ENCODE assay signal across 13 cellular contexts in genomic region chr5:97100486-97100885, GRCh38.
DNase-seq lines count a peak whose midpoint lies in the region; TF ChIP-seq lines count a peak whose summit lies in the region.
"Had no signal": no experiment of that assay in that cellular context is flagged by ENCODE, and none has a peak within 500 bp of the region (broad histone marks: within the 10 kb centered on the region; RNA-seq: fewer than 3 reads in every experiment).

No MANE protein-coding gene starts in this region.

- no peaks in the 10 kb centered on the region for H3K9me3 Mint-ChIP-seq in nephron progenitor cell

- H3K27me3 Mint-ChIP-seq in nephron progenitor cell (ENCODE audit: low read depth, poor library complexity) = peaks cover 2% of the 10 kb centered on the region

- H3K27ac Mint-ChIP-seq in nephron progenitor cell = no peak overlapping the region

- no peak for TF ChIP-seq CTCF in cardiac fibroblast (IDR thresholded peaks at IDR 0.05; ENCODE audit: low read depth, low read length)
- no peak for TF ChIP-seq CTCF in nephron progenitor cell (IDR thresholded peaks at IDR 0.05)

- H3K4me3 ChIP-seq in cardiac fibroblast (replicated peaks in 1 of 2; ENCODE audit: low read depth in 2 of 2, low read length in 2 of 2) = no peak overlapping the region
- H3K4me3 ChIP-seq: BLaER1 treated with 17β-estradiol and CSF1 and Interleukin-3, amounts not matched to agents 10 nM and 100 nM; GM12878 had no signal

- H3K4me3 Mint-ChIP-seq in nephron progenitor cell = no peak overlapping the region

- peaks cover 14% of the 10 kb centered on the region for H3K36me3 Mint-ChIP-seq in nephron progenitor cell (ENCODE audit: low read depth)

- DNase-seq in DMS 273 (lab: John Stamatoyannopoulos, UW; ENCODE audit: unreplicated experiment) (peak; percentile 2), DMS 273 treated with DMSO at 0.1 percent for 48 hours (lab: John Stamatoyannopoulos, UW) (no peak), cardiac fibroblast (ENCODE audit: low read depth in 2 of 2) (peak; percentile 7 to 16), kidney tubule cell (ENCODE audit: low spot score) (peak; percentile 50), stromal cell of bone marrow (ENCODE audit: low read depth) (peak; percentile 22), nephron progenitor cell (no peak), NCI-H82 treated with DMSO at 0.1 percent for 48 hours (lab: John Stamatoyannopoulos, UW; ENCODE audit: unreplicated experiment) (no peak), activated T-cell treated with anti-CD3 and anti-CD28 coated beads for 4 hours (no peak)
- DNase-seq: DMS53, NCI-H1436, NCI-H2081 treated with DMSO at 0.1 percent for 48 hours had no signal

- H3K4me1 Mint-ChIP-seq in nephron progenitor cell = peaks cover 64% of the 10 kb centered on the region

Comparison
In these comparisons a context has a peak if more than half of its experiments do, and no peak if none do; other contexts are left out.
1. DNase-seq: peak in DMS 273 (single experiment), cardiac fibroblast (2 of 2), kidney tubule cell (single experiment) and stromal cell of bone marrow (single experiment); none in DMS 273 treated with DMSO at 0.1 percent for 48 hours (single experiment), nephron progenitor cell (single experiment), NCI-H82 treated with DMSO at 0.1 percent for 48 hours (single experiment) and activated T-cell treated with anti-CD3 and anti-CD28 coated beads for 4 hours (single experiment).